ENCODE assay signal across 19 cellular contexts in genomic region chr10:132666733-132667612, GRCh38.
A peak's percentile ranks its signal among the peaks of the same experiment; 100 is the strongest.
DNase-seq lines count a peak whose midpoint lies in the region; ATAC-seq, FAIRE-seq and TF ChIP-seq lines count a peak whose summit lies in the region.
"Had no signal": no experiment of that assay in that cellular context is flagged by ENCODE, and none has a peak within 500 bp of the region (broad histone marks: within the 10 kb centered on the region; RNA-seq: fewer than 3 reads in every experiment).

No MANE protein-coding gene starts in this region.

- H3K27ac Mint-ChIP-seq in HFFc6 (peak overlapping the region; percentile 96), astrocyte (ENCODE audit: unreplicated experiment) (peak overlapping the region; percentile 77)
- H3K27ac Mint-ChIP-seq: H9; immature natural killer cell; stimulated activated naive B cell treated with anti-CD40 and anti-IgM and Interleukin-4, amounts not matched to agents 10 μg/mL and 1 μg/mL and 100 μg/mL, for 72 hours had no signal

- H2AFZ ChIP-seq in astrocyte (ENCODE audit: low read depth, low read length) (no peak overlapping the region), trophoblast cell (ENCODE audit: insufficient read depth, low read length, poor library complexity) (no peak overlapping the region)

- no peaks in the 10 kb centered on the region for H3K27me3 ChIP-seq in astrocyte (ENCODE audit: insufficient read depth, low read length)
- H3K27me3 ChIP-seq in trophoblast cell (ENCODE audit: insufficient read depth, low read length): no peaks in the 10 kb centered on the region

- H3K4me1 ChIP-seq in astrocyte (ENCODE audit: insufficient read depth, low read length) (peaks cover 27% of the 10 kb centered on the region), trophoblast cell (ENCODE audit: control insufficient read depth in 1 of 2, insufficient read depth in 2 of 2, low read length in 2 of 2) (no peaks in the 10 kb centered on the region)

- no peak overlapping the region for H2BK5ac ChIP-seq in trophoblast cell (ENCODE audit: low read depth, low read length, poor library complexity)

- peaks cover 1% of the 10 kb centered on the region for H3K27me3 Mint-ChIP-seq in HFFc6 (ENCODE audit: insufficient read depth)
- H3K27me3 Mint-ChIP-seq in astrocyte (ENCODE audit: low read depth, unreplicated experiment): no peaks in the 10 kb centered on the region
- H3K27me3 Mint-ChIP-seq: stimulated activated naive B cell treated with anti-CD40 and anti-IgM and Interleukin-4, amounts not matched to agents 10 μg/mL and 1 μg/mL and 100 μg/mL, for 72 hours had no signal

- no peak for ATAC-seq in HG02610 (IDR thresholded peaks at IDR 0.05; ENCODE audit: unreplicated experiment)

- no peaks in the 10 kb centered on the region for H3K36me3 ChIP-seq in astrocyte (ENCODE audit: insufficient read depth, low read length)
- peaks cover under 1 to 2% of the 10 kb centered on the region in 2 experiments for H3K36me3 ChIP-seq in trophoblast cell (ENCODE audit: control insufficient read depth in 1 of 2, insufficient read depth in 2 of 2, low read length in 2 of 2)

- no peak overlapping the region for H3K23ac ChIP-seq in trophoblast cell (ENCODE audit: low read length)

- H3K9ac ChIP-seq in astrocyte (ENCODE audit: low read length) (peak overlapping the region; percentile 78), trophoblast cell (ENCODE audit: low read length) (no peak overlapping the region)

- in situ Hi-C loops in ACHN (cut with HindIII; ENCODE audit: low pct_ligation_motif_present, low pct_unique_long_range_greater_than_20kb, low sequenced_read_pairs): no loop called here

- no peak overlapping the region for H4K12ac ChIP-seq in trophoblast cell (ENCODE audit: low read depth, low read length)

- no peak overlapping the region for H2AK5ac ChIP-seq in trophoblast cell (ENCODE audit: low read length)

- H3K36me3 Mint-ChIP-seq in HFFc6 (ENCODE audit: low read depth) (peaks cover 14% of the 10 kb centered on the region), astrocyte (ENCODE audit: low read depth, unreplicated experiment) (peaks cover 1% of the 10 kb centered on the region)
- H3K36me3 Mint-ChIP-seq: immature natural killer cell had no signal

- H2BK120ac ChIP-seq in trophoblast cell (ENCODE audit: insufficient read depth, low read length, poor library complexity): no peak overlapping the region

- H3K14ac ChIP-seq in trophoblast cell (ENCODE audit: low read length): no peak overlapping the region

- peaks cover 6% of the 10 kb centered on the region for H4K20me1 ChIP-seq in astrocyte (ENCODE audit: insufficient read depth, low read length)

- no peaks in the 10 kb centered on the region for H3K9me3 ChIP-seq in astrocyte (ENCODE audit: insufficient read depth, low read depth, low read length)
- peaks cover 7% of the 10 kb centered on the region for H3K9me3 ChIP-seq in trophoblast cell (ENCODE audit: insufficient read depth, low read depth, low read length)

- no CpG with 5 or more reads among the region's 18 CpGs for WGBS in trophoblast cell (ENCODE audit: extremely low coverage, insufficient coverage, insufficient read length)

- peak; percentile 62 for FAIRE-seq in astrocyte (lab: Jason Lieb, UNC)
- FAIRE-seq: G401.6, GM18507 had no signal

- H3K4me2 ChIP-seq in astrocyte (ENCODE audit: low read length) (peak overlapping the region; percentile 84), trophoblast cell (ENCODE audit: low read length) (no peak overlapping the region)

- H4K8ac ChIP-seq in trophoblast cell (ENCODE audit: low read depth, low read length): no peak overlapping the region

- H3K27ac ChIP-seq in astrocyte (ENCODE audit: low read depth, low read length) (peak overlapping the region; percentile 93), trophoblast cell (ENCODE audit: low read depth, low read length) (no peak overlapping the region)
- H3K27ac ChIP-seq: C4-2B, SK-N-MC, VCaP had no signal

- H3K4me3 Mint-ChIP-seq in HFFc6 (peak overlapping the region; percentile 86), astrocyte (ENCODE audit: unreplicated experiment) (no peak overlapping the region)
- H3K4me3 Mint-ChIP-seq: H9; stimulated activated naive B cell treated with anti-CD40 and anti-IgM and Interleukin-4, amounts not matched to agents 10 μg/mL and 1 μg/mL and 100 μg/mL, for 72 hours had no signal

- H3K4ac ChIP-seq in trophoblast cell (ENCODE audit: low read depth, low read length): no peak overlapping the region

- DNase-seq in ACHN (peak; percentile 43), HFFc6 (no peak), astrocyte (ENCODE audit: low read depth) (peak; percentile 25), left kidney (ENCODE audit: low read depth, low spot score) (peak; percentile 37), trophoblast cell (no peak), LoVo (ENCODE audit: low spot score) (no peak), NCI-H2029 treated with DMSO at 0.1 percent for 48 hours (lab: John Stamatoyannopoulos, UW) (no peak)
- DNase-seq: activated CD8-positive, alpha-beta memory T cell treated with anti-CD3 and anti-CD28 coated beads, Interleukin-2, amount 50 U/mL, for 4 hours; H9; immature natural killer cell; NCI-H526 treated with DMSO at 0.1 percent for 48 hours; stimulated activated CD4-positive, alpha-beta T cell treated with anti-CD3 and anti-CD28 coated beads, Interleukin-2, amount 100 ng/mL, for 48 hours; stimulated activated naive B cell treated with anti-CD40 and anti-IgM and Interleukin-4, amounts not matched to agents 10 μg/mL and 1 μg/mL and 100 μg/mL, for 72 hours had no signal

- peaks cover 32% of the 10 kb centered on the region for H3K79me2 ChIP-seq in astrocyte (ENCODE audit: insufficient read depth, low read length)
- no peaks in the 10 kb centered on the region for H3K79me2 ChIP-seq in trophoblast cell (ENCODE audit: control insufficient read depth, insufficient read depth, low read length, poor library complexity)

- H3K4me3 ChIP-seq in astrocyte (ENCODE audit: insufficient read depth, low read depth, low read length) (peak overlapping the region; percentile 54), trophoblast cell (ENCODE audit: low read depth, low read length) (no peak overlapping the region)
- H3K4me3 ChIP-seq: SK-N-MC had no signal

- H3K18ac ChIP-seq in trophoblast cell (ENCODE audit: low read length): no peak overlapping the region

- H4K91ac ChIP-seq in trophoblast cell (ENCODE audit: low read depth, low read length): no peak overlapping the region

- no peak overlapping the region for H2BK12ac ChIP-seq in trophoblast cell (ENCODE audit: low read length)

- H3K79me1 ChIP-seq in trophoblast cell (ENCODE audit: low read length): no peaks in the 10 kb centered on the region

- H3K4me1 Mint-ChIP-seq in HFFc6 (ENCODE audit: low read depth): peaks cover 45% of the 10 kb centered on the region
- peaks cover 23% of the 10 kb centered on the region for H3K4me1 Mint-ChIP-seq in astrocyte (ENCODE audit: low read depth, unreplicated experiment)

- H3K9me3 Mint-ChIP-seq in HFFc6: no peaks in the 10 kb centered on the region
- peaks cover 2% of the 10 kb centered on the region for H3K9me3 Mint-ChIP-seq in astrocyte (ENCODE audit: unreplicated experiment)
- H3K9me3 Mint-ChIP-seq: H9 had no signal

- TF ChIP-seq CTCF in HFFc6 (IDR thresholded peaks at IDR 0.05): no peak
- no peak for TF ChIP-seq CTCF in astrocyte (IDR thresholded peaks at IDR 0.05; ENCODE audit: insufficient read depth, low read depth, low read length)

Comparison
In these comparisons a context has a peak if more than half of its experiments do, and no peak if none do; other contexts are left out.
1. DNase-seq: peak in ACHN (single experiment), astrocyte (single experiment) and left kidney (single experiment); none in HFFc6 (single experiment), trophoblast cell (0 of 2), LoVo (single experiment) and NCI-H2029 treated with DMSO at 0.1 percent for 48 hours (single experiment).